Comparison of ENCODE assay signal across 8 cellular contexts in genomic region chr1:32334864-32335618, GRCh38. TPM values are rescaled to one million over a fixed set of nuclear protein-coding genes. Genes with fewer than 3 reads are reported as not detected.
DNase-seq lines count a peak whose midpoint lies in the region; ATAC-seq and TF ChIP-seq lines count a peak whose summit lies in the region.

No MANE protein-coding gene starts in this region.

- DNase-seq in AG09319 (ENCODE audit: extremely low read depth, low read depth) (no peak), GM19238 (ENCODE audit: insufficient read length, low spot score) (peak; percentile 59), NCI-H1092 treated with DMSO at 0.1 percent for 48 hours (lab: John Stamatoyannopoulos, UW) (peak; percentile 31), epithelial cell of esophagus (ENCODE audit: low read depth) (peak; percentile 35), stomach (peak; percentile 64)
- DNase-seq in activated CD8-positive, alpha-beta memory T cell treated with anti-CD3 and anti-CD28 coated beads, Interleukin-2, amount 10 ng/mL, durations not matched to agents 7 days and 5 days, result peak; percentile 62

- no peak for TF ChIP-seq EP300 in stomach (IDR thresholded peaks at IDR 0.05)

- peak overlapping the region; percentile 47 for H3K4me3 ChIP-seq in epithelial cell of esophagus (ENCODE audit: low read length)
- H3K4me3 ChIP-seq in muscle layer of duodenum (ENCODE audit: low read depth in 1 of 2, low read length in 2 of 2), result peak overlapping the region; percentile 59 to 67
- peak overlapping the region; percentile 68 to 83 (median 78) for H3K4me3 ChIP-seq in stomach

- no peak for TF ChIP-seq POLR2A in stomach (IDR thresholded peaks at IDR 0.05)

- H3K4me3 Mint-ChIP-seq in activated CD8-positive, alpha-beta memory T cell treated with anti-CD3 and anti-CD28 coated beads, Interleukin-2, amount 10 ng/mL, durations not matched to agents 7 days and 5 days, result peak overlapping the region; percentile 63

- peak; percentile 54 for TF ChIP-seq CTCF in AG09319 (IDR thresholded peaks at IDR 0.05; ENCODE audit: low read depth, low read length)
- TF ChIP-seq CTCF in epithelial cell of esophagus (IDR thresholded peaks at IDR 0.05; ENCODE audit: insufficient read depth, low read depth, low read length, missing control alignments), result peak; percentile 36
- peak in 5 of 7 experiments; percentile 23 to 82 (median 60) for TF ChIP-seq CTCF in stomach (IDR thresholded peaks at IDR 0.05)

- ATAC-seq in activated CD8-positive, alpha-beta memory T cell treated with anti-CD3 and anti-CD28 coated beads, Interleukin-2, amount 10 ng/mL, durations not matched to agents 7 days and 5 days, result peak; percentile 40
- ATAC-seq in HG03095 (IDR thresholded peaks at IDR 0.05; ENCODE audit: unreplicated experiment), result no peak

- no peak overlapping the region for H3K27ac Mint-ChIP-seq in activated CD8-positive, alpha-beta memory T cell treated with anti-CD3 and anti-CD28 coated beads, Interleukin-2, amount 10 ng/mL, durations not matched to agents 7 days and 5 days

- intact Hi-C loops in stomach (cut with DNase I; ENCODE audit: low total_unique reads), result no loop called here

- H3K27me3 Mint-ChIP-seq in activated CD8-positive, alpha-beta memory T cell treated with anti-CD3 and anti-CD28 coated beads, Interleukin-2, amount 10 ng/mL, durations not matched to agents 7 days and 5 days, result no peaks in the 10 kb centered on the region

- peaks cover 25% of the 10 kb centered on the region for H3K36me3 Mint-ChIP-seq in activated CD8-positive, alpha-beta memory T cell treated with anti-CD3 and anti-CD28 coated beads, Interleukin-2, amount 10 ng/mL, durations not matched to agents 7 days and 5 days

- H3K9me3 ChIP-seq in muscle layer of duodenum (ENCODE audit: control insufficient read depth in 1 of 2, low read length in 2 of 2) (no peaks in the 10 kb centered on the region), stomach (no peaks in the 10 kb centered on the region)

- H3K36me3 ChIP-seq in muscle layer of duodenum (ENCODE audit: control insufficient read depth in 1 of 2, insufficient read depth in 2 of 2, low read length in 2 of 2), result peaks cover 22 to 25% of the 10 kb centered on the region in 2 donors
- H3K36me3 ChIP-seq in stomach, result peaks cover 21 to 43% (median 35%) of the 10 kb centered on the region in 4 donors

- WGBS in stomach, 5 donors, result 0 to 6% (median 3%) methylated on average over 11 to 56 of the region's 56 CpGs

- H3K27ac ChIP-seq in muscle layer of duodenum (ENCODE audit: low read length) (no peak overlapping the region), stomach (peak overlapping the region; percentile 85 to 88 (median 86))

- H3K27me3 ChIP-seq in muscle layer of duodenum (ENCODE audit: low read depth, low read length) (no peaks in the 10 kb centered on the region), stomach (peaks cover 0 to 3% (median 0%) of the 10 kb centered on the region in 3 donors)

- H3K4me1 ChIP-seq in muscle layer of duodenum (ENCODE audit: control insufficient read depth in 1 of 2, insufficient read depth in 2 of 2, low read length in 2 of 2), result peaks cover 10 to 25% of the 10 kb centered on the region in 2 donors
- H3K4me1 ChIP-seq in stomach, result peaks cover 30 to 76% (median 61%) of the 10 kb centered on the region in 4 donors

- H3K4me1 Mint-ChIP-seq in activated CD8-positive, alpha-beta memory T cell treated with anti-CD3 and anti-CD28 coated beads, Interleukin-2, amount 10 ng/mL, durations not matched to agents 7 days and 5 days, result peaks cover 34% of the 10 kb centered on the region

- H3K9me3 Mint-ChIP-seq in activated CD8-positive, alpha-beta memory T cell treated with anti-CD3 and anti-CD28 coated beads, Interleukin-2, amount 10 ng/mL, durations not matched to agents 7 days and 5 days (ENCODE audit: low read depth), result no peaks in the 10 kb centered on the region

- CTCF ChIA-PET in activated CD8-positive, alpha-beta memory T cell treated with anti-CD3 and anti-CD28 coated beads, Interleukin-2, amount 10 ng/mL, durations not matched to agents 7 days and 5 days (lab: Charles Lee), result interaction anchor here (0.5 to 4.6 kb wide), 12 partner anchors 10 to 315 kb away, joined by 3 to 27 read pairs (median 6); partner anchors contain the start of genes HDAC1, IQCC and ZBTB8OS

RNA-seq across cellular contexts. Expression of gene MARCKSL1, which starts 1.0 kb away (rescaled TPM):
- 10 to 100 TPM; 11.2 to 11.8 TPM for total RNA-seq in activated CD8-positive, alpha-beta memory T cell treated with anti-CD3 and anti-CD28 coated beads, Interleukin-2, amount 10 ng/mL, durations not matched to agents 7 days and 5 days
- 10 to 100 TPM in 4 of 5 donors, 1 to 10 TPM in 1; 7.6 to 99.4 (median 22.9) TPM for total RNA-seq in stomach
- polyA plus RNA-seq in stomach, result 100 to 1,000 TPM in 1 of 3 donors, 10 to 100 TPM in 2; 46.4 to 100 (median 95.3) TPM

RNA-seq across cellular contexts. Expression of gene FAM229A, which starts 27.2 kb away (rescaled TPM):
- total RNA-seq in activated CD8-positive, alpha-beta memory T cell treated with anti-CD3 and anti-CD28 coated beads, Interleukin-2, amount 10 ng/mL, durations not matched to agents 7 days and 5 days, result 1 to 10 TPM; 4.1 to 5.4 TPM
- total RNA-seq in stomach, result 10 to 100 TPM in 2 of 5 donors, 1 to 10 TPM in 3; 2.2 to 21.6 (median 8.8) TPM
- 10 to 100 TPM in 1 of 3 donors, 1 to 10 TPM in 2; 7.8 to 10.3 (median 8.7) TPM for polyA plus RNA-seq in stomach

RNA-seq across cellular contexts. Expression of gene TSSK3, which starts 27.3 kb away (rescaled TPM):
- total RNA-seq in activated CD8-positive, alpha-beta memory T cell treated with anti-CD3 and anti-CD28 coated beads, Interleukin-2, amount 10 ng/mL, durations not matched to agents 7 days and 5 days, result under 1 TPM; 0.70 TPM
- total RNA-seq in stomach, result under 1 TPM in 1 of 5 donors, not detected in 4; 0.92 TPM
- under 1 TPM in 1 of 3 donors, not detected in 2; 0.43 TPM for polyA plus RNA-seq in stomach

RNA-seq across cellular contexts. Expression of gene HDAC1, which starts 43.2 kb away (rescaled TPM):
- total RNA-seq in activated CD8-positive, alpha-beta memory T cell treated with anti-CD3 and anti-CD28 coated beads, Interleukin-2, amount 10 ng/mL, durations not matched to agents 7 days and 5 days, result 100 to 1,000 TPM; 183 to 189 TPM
- total RNA-seq in stomach, result 100 to 1,000 TPM in 1 of 5 donors, 10 to 100 TPM in 4; 62.0 to 143 (median 77.0) TPM
- 100 to 1,000 TPM in 1 of 3 donors, 10 to 100 TPM in 2; 50.7 to 113 (median 57.1) TPM for polyA plus RNA-seq in stomach

RNA-seq across cellular contexts. Expression of gene BSDC1, which starts 59.2 kb away (rescaled TPM):
- 10 to 100 TPM; 39.8 to 43.3 TPM for total RNA-seq in activated CD8-positive, alpha-beta memory T cell treated with anti-CD3 and anti-CD28 coated beads, Interleukin-2, amount 10 ng/mL, durations not matched to agents 7 days and 5 days
- total RNA-seq in stomach, result 100 to 1,000 TPM in 1 of 5 donors, 10 to 100 TPM in 4; 35.9 to 126 (median 57.6) TPM
- 10 to 100 TPM; 23.8 to 39.0 (median 36.8) TPM for polyA plus RNA-seq in stomach
